In genomic region chr11:46338988-46339666, GRCh38 we compare ENCODE assay signal across 1 cellular context.
TF ChIP-seq lines count a peak whose summit lies in the region.

No MANE protein-coding gene starts in this region.

TF ChIP-seq in SK-N-SH, 30 proteins besides CTCF, POLR2A, EP300 and RAD21 (continued from another document):
- TF ChIP-seq NRF1 (IDR thresholded peaks at IDR 0.05; ENCODE audit: low read depth, low read length) (no peak), POLR2AphosphoS5 (IDR thresholded peaks at IDR 0.05; ENCODE audit: low read depth, low read length) (no peak), ELF1 (IDR thresholded peaks at IDR 0.05) (no peak), RFX5 (IDR thresholded peaks at IDR 0.05; ENCODE audit: low read length) (no peak), TCF12 (IDR thresholded peaks at IDR 0.05) (no peak), TEAD4 (IDR thresholded peaks at IDR 0.05; ENCODE audit: borderline replicate concordance, insufficient read depth) (no peak), REST (IDR thresholded peaks at IDR 0.05; ENCODE audit: low read depth, low read length) (no peak), GABPA (IDR thresholded peaks at IDR 0.05; ENCODE audit: low read depth) (no peak), NFIC (IDR thresholded peaks at IDR 0.05; ENCODE audit: borderline replicate concordance) (no peak), EZH2phosphoT487 (IDR thresholded peaks at IDR 0.05; ENCODE audit: borderline replicate concordance, low read depth) (no peak)
